1 cellular context compared by ENCODE assay signal in the genomic region with DNA sequence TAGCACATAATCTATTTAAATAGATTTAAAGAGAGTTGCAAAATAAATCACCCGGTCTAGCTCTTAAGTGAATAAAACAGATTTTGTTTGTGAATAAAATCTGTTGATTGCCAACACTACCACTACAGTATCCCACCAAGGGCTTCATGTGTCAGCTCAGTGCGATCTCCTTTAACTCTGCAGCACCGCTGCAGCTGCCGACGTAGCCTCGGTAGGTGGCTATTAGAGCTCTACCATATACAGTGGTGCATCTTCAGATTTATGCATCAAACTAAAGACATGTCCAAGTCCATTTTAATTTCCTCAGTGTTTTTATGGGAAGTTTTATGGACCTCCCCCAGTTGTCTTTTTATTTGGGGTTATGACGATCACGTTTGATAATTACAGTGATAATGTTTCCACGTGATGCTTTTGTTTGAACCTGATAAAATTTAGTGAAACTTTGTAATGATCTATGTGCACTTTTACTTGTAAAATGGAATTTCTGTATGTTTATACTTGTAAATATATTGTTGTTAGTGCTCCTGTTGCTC.
TF ChIP-seq lines count a peak whose summit lies in the region.

No MANE protein-coding gene starts in this region.

TF ChIP-seq in HEK293, 187 proteins besides CTCF, POLR2A, EP300 and RAD21 (continued from another document):
- TF ChIP-seq, protein P1, sequence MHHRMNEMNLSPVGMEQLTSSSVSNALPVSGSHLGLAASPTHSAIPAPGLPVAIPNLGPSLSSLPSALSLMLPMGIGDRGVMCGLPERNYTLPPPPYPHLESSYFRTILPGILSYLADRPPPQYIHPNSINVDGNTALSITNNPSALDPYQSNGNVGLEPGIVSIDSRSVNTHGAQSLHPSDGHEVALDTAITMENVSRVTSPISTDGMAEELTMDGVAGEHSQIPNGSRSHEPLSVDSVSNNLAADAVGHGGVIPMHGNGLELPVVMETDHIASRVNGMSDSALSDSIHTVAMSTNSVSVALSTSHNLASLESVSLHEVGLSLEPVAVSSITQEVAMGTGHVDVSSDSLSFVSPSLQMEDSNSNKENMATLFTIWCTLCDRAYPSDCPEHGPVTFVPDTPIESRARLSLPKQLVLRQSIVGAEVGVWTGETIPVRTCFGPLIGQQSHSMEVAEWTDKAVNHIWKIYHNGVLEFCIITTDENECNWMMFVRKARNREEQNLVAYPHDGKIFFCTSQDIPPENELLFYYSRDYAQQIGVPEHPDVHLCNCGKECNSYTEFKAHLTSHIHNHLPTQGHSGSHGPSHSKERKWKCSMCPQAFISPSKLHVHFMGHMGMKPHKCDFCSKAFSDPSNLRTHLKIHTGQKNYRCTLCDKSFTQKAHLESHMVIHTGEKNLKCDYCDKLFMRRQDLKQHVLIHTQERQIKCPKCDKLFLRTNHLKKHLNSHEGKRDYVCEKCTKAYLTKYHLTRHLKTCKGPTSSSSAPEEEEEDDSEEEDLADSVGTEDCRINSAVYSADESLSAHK (tag by site-specific recombination; IDR thresholded peaks at IDR 0.05): 0 out of 2 replicates have a peak, but pooled peaks have one; percentile 14
- TF ChIP-seq, protein P2, sequence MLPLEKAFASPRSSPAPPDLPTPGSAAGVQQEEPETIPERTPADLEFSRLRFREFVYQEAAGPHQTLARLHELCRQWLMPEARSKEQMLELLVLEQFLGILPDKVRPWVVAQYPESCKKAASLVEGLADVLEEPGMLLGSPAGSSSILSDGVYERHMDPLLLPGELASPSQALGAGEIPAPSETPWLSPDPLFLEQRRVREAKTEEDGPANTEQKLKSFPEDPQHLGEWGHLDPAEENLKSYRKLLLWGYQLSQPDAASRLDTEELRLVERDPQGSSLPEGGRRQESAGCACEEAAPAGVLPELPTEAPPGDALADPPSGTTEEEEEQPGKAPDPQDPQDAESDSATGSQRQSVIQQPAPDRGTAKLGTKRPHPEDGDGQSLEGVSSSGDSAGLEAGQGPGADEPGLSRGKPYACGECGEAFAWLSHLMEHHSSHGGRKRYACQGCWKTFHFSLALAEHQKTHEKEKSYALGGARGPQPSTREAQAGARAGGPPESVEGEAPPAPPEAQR (tag by site-specific recombination; IDR thresholded peaks at IDR 0.05): no peak
- TF ChIP-seq, protein P3, sequence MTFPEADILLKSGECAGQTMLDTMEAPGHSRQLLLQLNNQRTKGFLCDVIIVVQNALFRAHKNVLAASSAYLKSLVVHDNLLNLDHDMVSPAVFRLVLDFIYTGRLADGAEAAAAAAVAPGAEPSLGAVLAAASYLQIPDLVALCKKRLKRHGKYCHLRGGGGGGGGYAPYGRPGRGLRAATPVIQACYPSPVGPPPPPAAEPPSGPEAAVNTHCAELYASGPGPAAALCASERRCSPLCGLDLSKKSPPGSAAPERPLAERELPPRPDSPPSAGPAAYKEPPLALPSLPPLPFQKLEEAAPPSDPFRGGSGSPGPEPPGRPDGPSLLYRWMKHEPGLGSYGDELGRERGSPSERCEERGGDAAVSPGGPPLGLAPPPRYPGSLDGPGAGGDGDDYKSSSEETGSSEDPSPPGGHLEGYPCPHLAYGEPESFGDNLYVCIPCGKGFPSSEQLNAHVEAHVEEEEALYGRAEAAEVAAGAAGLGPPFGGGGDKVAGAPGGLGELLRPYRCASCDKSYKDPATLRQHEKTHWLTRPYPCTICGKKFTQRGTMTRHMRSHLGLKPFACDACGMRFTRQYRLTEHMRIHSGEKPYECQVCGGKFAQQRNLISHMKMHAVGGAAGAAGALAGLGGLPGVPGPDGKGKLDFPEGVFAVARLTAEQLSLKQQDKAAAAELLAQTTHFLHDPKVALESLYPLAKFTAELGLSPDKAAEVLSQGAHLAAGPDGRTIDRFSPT (tag by site-specific recombination; IDR thresholded peaks at IDR 0.05): no peak
